1 cellular context compared by ENCODE assay signal in the genomic region with DNA sequence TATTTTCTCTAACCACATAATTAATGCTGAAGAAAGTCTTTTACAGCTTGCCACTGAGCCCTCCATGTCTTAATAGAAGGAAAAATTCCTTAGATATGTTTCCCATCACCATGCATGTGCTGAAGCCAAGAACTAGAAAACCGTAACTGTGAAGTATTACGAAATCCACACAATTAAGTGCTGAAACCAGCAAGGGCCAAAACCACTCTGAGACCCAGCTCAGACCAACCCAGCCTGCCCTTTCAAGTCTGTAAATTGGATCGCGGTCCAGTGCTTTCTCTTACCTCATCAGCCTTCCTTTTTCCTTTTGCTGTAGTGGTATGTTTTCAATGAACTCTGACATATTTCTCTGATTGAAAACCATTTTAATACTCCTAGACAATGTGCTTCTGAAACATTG.
TF ChIP-seq lines count a peak whose summit lies in the region.

No MANE protein-coding gene starts in this region.

TF ChIP-seq in GM12878, 131 proteins besides CTCF, POLR2A, EP300 and RAD21:
- no peak for TF ChIP-seq E4F1 (IDR thresholded peaks at IDR 0.05; ENCODE audit: borderline replicate concordance, partially characterized antibody)
- no peak for TF ChIP-seq CREM (IDR thresholded peaks at IDR 0.05; ENCODE audit: low read depth)
- no peak for TF ChIP-seq FOXK2 (IDR thresholded peaks at IDR 0.05)
